Comparison of ENCODE assay signal across 8 cellular contexts in genomic region chr1:156504062-156504813, GRCh38. TPM values are rescaled to one million over a fixed set of nuclear protein-coding genes. Genes with fewer than 3 reads are reported as not detected.
DNase-seq lines count a peak whose midpoint lies in the region; ATAC-seq and TF ChIP-seq lines count a peak whose summit lies in the region.

No MANE protein-coding gene starts in this region.

- H3K27ac ChIP-seq in right cardiac atrium (ENCODE audit: low read length): peak overlapping the region; percentile 99

- H3K4me1 Mint-ChIP-seq in activated CD8-positive, alpha-beta T cell treated with anti-CD3 and anti-CD28 coated beads, Interleukin-2, amount 10 ng/mL, durations not matched to agents 7 days and 5 days (ENCODE audit: low read depth): peaks cover 73% of the 10 kb centered on the region
- H3K4me1 Mint-ChIP-seq in stimulated activated naive CD8-positive, alpha-beta T cell treated with anti-CD3 and anti-CD28 coated beads, Interleukin-15, amount 100 ng/mL, for 72 hours: peaks cover 67% of the 10 kb centered on the region

- no peaks in the 10 kb centered on the region for H3K9me2 ChIP-seq in Loucy (replicated peaks; ENCODE audit: low read depth, low read length)

- H3K9me3 ChIP-seq in Loucy (ENCODE audit: insufficient read depth, low read depth, low read length) (no peaks in the 10 kb centered on the region), right cardiac atrium (ENCODE audit: control insufficient read depth, low read length) (no peaks in the 10 kb centered on the region)

- POLR2A ChIA-PET in activated CD8-positive, alpha-beta T cell treated with anti-CD3 and anti-CD28 coated beads, Interleukin-2, amount 10 ng/mL, durations not matched to agents 7 days and 5 days (lab: Charles Lee): interaction anchor here (0.9 to 8.1 kb wide), 11 partner anchors 8 to 87 kb away, joined by 3 to 99 read pairs (median 4); partner anchors contain the start of gene NAXE

- no peaks in the 10 kb centered on the region for H3K27me3 ChIP-seq in Loucy (ENCODE audit: insufficient read depth, low read length, poor library complexity, severe bottlenecking)
- no peaks in the 10 kb centered on the region for H3K27me3 ChIP-seq in right cardiac atrium (ENCODE audit: control insufficient read depth, insufficient read depth)

- H3K36me3 Mint-ChIP-seq in activated CD8-positive, alpha-beta T cell treated with anti-CD3 and anti-CD28 coated beads, Interleukin-2, amount 10 ng/mL, durations not matched to agents 7 days and 5 days (ENCODE audit: low read depth): peaks cover 11% of the 10 kb centered on the region

- peak overlapping the region; percentile 68 for H3K4me3 Mint-ChIP-seq in activated CD8-positive, alpha-beta T cell treated with anti-CD3 and anti-CD28 coated beads, Interleukin-2, amount 10 ng/mL, durations not matched to agents 7 days and 5 days
- peak overlapping the region; percentile 79 to 97 for H3K4me3 Mint-ChIP-seq in stimulated activated naive CD8-positive, alpha-beta T cell treated with anti-CD3 and anti-CD28 coated beads, Interleukin-15, amount 100 ng/mL, for 72 hours

- peak overlapping the region; percentile 82 for H3K4me2 ChIP-seq in Loucy (ENCODE audit: low read depth, low read length, poor library complexity, severe bottlenecking)

- peak overlapping the region; percentile 99 for H3K27ac Mint-ChIP-seq in activated CD8-positive, alpha-beta T cell treated with anti-CD3 and anti-CD28 coated beads, Interleukin-2, amount 10 ng/mL, durations not matched to agents 7 days and 5 days
- peak overlapping the region; percentile 96 to 98 for H3K27ac Mint-ChIP-seq in stimulated activated naive CD8-positive, alpha-beta T cell treated with anti-CD3 and anti-CD28 coated beads, Interleukin-15, amount 100 ng/mL, for 72 hours

- no peaks in the 10 kb centered on the region for H3K9me3 Mint-ChIP-seq in activated CD8-positive, alpha-beta T cell treated with anti-CD3 and anti-CD28 coated beads, Interleukin-2, amount 10 ng/mL, durations not matched to agents 7 days and 5 days (ENCODE audit: insufficient read depth)
- H3K9me3 Mint-ChIP-seq in stimulated activated naive CD8-positive, alpha-beta T cell treated with anti-CD3 and anti-CD28 coated beads, Interleukin-15, amount 100 ng/mL, for 72 hours: peaks cover 0 to 4% of the 10 kb centered on the region in 2 donors

- DNase-seq in DMS53 treated with DMSO at 0.1 percent for 48 hours (lab: John Stamatoyannopoulos, UW; ENCODE audit: unreplicated experiment): peak; percentile 84
- DNase-seq in activated CD8-positive, alpha-beta T cell treated with anti-CD3 and anti-CD28 coated beads, Interleukin-2, amount 10 ng/mL, durations not matched to agents 7 days and 5 days: peak; percentile 68
- peak in 1 of 3 donors; percentile 32 for DNase-seq in right cardiac atrium
- DNase-seq in stimulated activated naive CD8-positive, alpha-beta T cell treated with anti-CD3 and anti-CD28 coated beads, Interleukin-15, amount 100 ng/mL, for 72 hours: peak in 1 of 2 donors; percentile 64
- no peak for DNase-seq in GOT3 (lab: John Stamatoyannopoulos, UW)
- no peak for DNase-seq in epidermal melanocyte (ENCODE audit: insufficient read length, low spot score)

- 29% methylated on average over 8 of the region's 8 CpGs for WGBS in right cardiac atrium

- H2AFZ ChIP-seq in Loucy (ENCODE audit: low read length): no peak overlapping the region

- peaks cover 30% of the 10 kb centered on the region for H3K79me2 ChIP-seq in Loucy (ENCODE audit: insufficient read depth, low read length)

- peaks cover 5% of the 10 kb centered on the region; the same call in 1 of the 2 replicates for H3F3A ChIP-seq in Loucy (ENCODE audit: low read depth)

- H3K36me3 ChIP-seq in Loucy (ENCODE audit: insufficient read depth, low read length): no peaks in the 10 kb centered on the region

- CTCF ChIA-PET in activated CD8-positive, alpha-beta T cell treated with anti-CD3 and anti-CD28 coated beads, Interleukin-2, amount 10 ng/mL, durations not matched to agents 7 days and 5 days (lab: Charles Lee): interaction anchor here (0.6 to 10.8 kb wide), 10 partner anchors 14 to 353 kb away, joined by 3 to 207 read pairs (median 7); no protein-coding TSS in a partner anchor

- intact Hi-C loops in right cardiac atrium (cut with DNase I): loop anchor here in 1 of 4 donors (5.0 kb wide), 1 partner anchor 42 kb away; no protein-coding TSS in a partner anchor

- ATAC-seq in activated CD8-positive, alpha-beta T cell treated with anti-CD3 and anti-CD28 coated beads, Interleukin-2, amount 10 ng/mL, durations not matched to agents 7 days and 5 days: peak; percentile 1
- ATAC-seq in right cardiac atrium (no peak), GM21786 (IDR thresholded peaks at IDR 0.05; ENCODE audit: unreplicated experiment) (no peak)
- ATAC-seq in stimulated activated naive CD8-positive, alpha-beta T cell treated with anti-CD3 and anti-CD28 coated beads, Interleukin-15, amount 100 ng/mL, for 72 hours: peak; percentile 43

- H3K27me3 Mint-ChIP-seq in activated CD8-positive, alpha-beta T cell treated with anti-CD3 and anti-CD28 coated beads, Interleukin-2, amount 10 ng/mL, durations not matched to agents 7 days and 5 days (ENCODE audit: low read depth): no peaks in the 10 kb centered on the region
- H3K27me3 Mint-ChIP-seq in stimulated activated naive CD8-positive, alpha-beta T cell treated with anti-CD3 and anti-CD28 coated beads, Interleukin-15, amount 100 ng/mL, for 72 hours: no peaks in the 10 kb centered on the region

- peaks cover 61% of the 10 kb centered on the region for H3K4me1 ChIP-seq in Loucy (ENCODE audit: insufficient read depth, low read length, poor library complexity, severe bottlenecking)
- peaks cover 21% of the 10 kb centered on the region for H3K4me1 ChIP-seq in right cardiac atrium (ENCODE audit: control insufficient read depth, insufficient read depth, low read length)

- H3K4me3 ChIP-seq in Loucy (ENCODE audit: low read length, poor library complexity, severe bottlenecking) (peak overlapping the region; percentile 64), right cardiac atrium (ENCODE audit: low read length) (peak overlapping the region; percentile 3)

- H4K20me1 ChIP-seq in Loucy (ENCODE audit: insufficient read depth, low read length, poor library complexity, severe bottlenecking): peaks cover 10% of the 10 kb centered on the region

- TF ChIP-seq CTCF in Loucy (conservative IDR thresholded peaks at IDR 0.05; ENCODE audit: low read length): no peak

- peak overlapping the region; percentile 95 for H3K9ac ChIP-seq in Loucy (ENCODE audit: low read depth, low read length, poor library complexity, severe bottlenecking)

RNA-seq across cellular contexts. Expression of gene MEF2D, which starts 3.7 kb away (rescaled TPM):
- 10 to 100 TPM; 34.8 to 40.1 TPM for total RNA-seq in activated CD8-positive, alpha-beta T cell treated with anti-CD3 and anti-CD28 coated beads, Interleukin-2, amount 10 ng/mL, durations not matched to agents 7 days and 5 days
- total RNA-seq in right cardiac atrium: 10 to 100 TPM; 81.5 to 99.2 (median 89.6) TPM
- 53.0 TPM for polyA plus RNA-seq in right cardiac atrium

Comparison
In these comparisons a context has a peak if more than half of its experiments do, and no peak if none do; other contexts are left out.
1. DNase-seq: peak in DMS53 treated with DMSO at 0.1 percent for 48 hours (single experiment) and activated CD8-positive, alpha-beta T cell treated with anti-CD3 and anti-CD28 coated beads, Interleukin-2, amount 10 ng/mL, durations not matched to agents 7 days and 5 days (single experiment); none in GOT3 (single experiment) and epidermal melanocyte (single experiment).
2. ATAC-seq: peak in activated CD8-positive, alpha-beta T cell treated with anti-CD3 and anti-CD28 coated beads, Interleukin-2, amount 10 ng/mL, durations not matched to agents 7 days and 5 days (single experiment) and stimulated activated naive CD8-positive, alpha-beta T cell treated with anti-CD3 and anti-CD28 coated beads, Interleukin-15, amount 100 ng/mL, for 72 hours (single experiment); none in right cardiac atrium (0 of 2) and GM21786 (single experiment).